ENCODE assay signal across 14 cellular contexts in genomic region chr17:3596804-3597464, GRCh38. TPM values are rescaled to one million over a fixed set of nuclear protein-coding genes. Genes with fewer than 3 reads are reported as not detected.
DNase-seq lines count a peak whose midpoint lies in the region; ATAC-seq and TF ChIP-seq lines count a peak whose summit lies in the region.
"Had no signal": no experiment of that assay in that cellular context is flagged by ENCODE, and none has a peak within 500 bp of the region (broad histone marks: within the 10 kb centered on the region; RNA-seq: fewer than 3 reads in every experiment).

No MANE protein-coding gene starts in this region.

- H3K27me3 Mint-ChIP-seq in WTC11 (ENCODE audit: low read depth) = no peaks in the 10 kb centered on the region
- H3K27me3 Mint-ChIP-seq: B cell; CD4-positive, alpha-beta T cell had no signal

- H3K9ac ChIP-seq in mesenchymal stem cell (ENCODE audit: low read length) (no peak overlapping the region), trophoblast cell (ENCODE audit: low read length) (no peak overlapping the region)

- H4K8ac ChIP-seq in mesenchymal stem cell (ENCODE audit: low read length) (no peak overlapping the region), trophoblast cell (ENCODE audit: low read depth, low read length) (no peak overlapping the region)

- H3K27ac ChIP-seq in mesenchymal stem cell (ENCODE audit: low read length, poor library complexity, severe bottlenecking) (no peak overlapping the region), tibial artery (peak overlapping the region in 1 of 2 donors; percentile 43), uterus (no peak overlapping the region), trophoblast cell (ENCODE audit: low read depth, low read length) (no peak overlapping the region)

- H4K91ac ChIP-seq in mesenchymal stem cell (ENCODE audit: low read length) (no peak overlapping the region), trophoblast cell (ENCODE audit: low read depth, low read length) (no peak overlapping the region)

- H3K4me3 Mint-ChIP-seq in WTC11 = no peak overlapping the region
- H3K4me3 Mint-ChIP-seq: B cell; CD4-positive, alpha-beta T cell had no signal

- intact Hi-C loops in left cardiac atrium (cut with DNase I) = no loop called here
- intact Hi-C loops in left ventricle myocardium superior (cut with micrococcal nuclease) = no loop called here
- intact Hi-C loops in tibial artery (cut with DNase I; ENCODE audit: low total_unique reads) = no loop called here
- intact Hi-C loops in uterus (cut with DNase I; ENCODE audit: low total_unique reads) = no loop called here

- H3K4me3 ChIP-seq in mesenchymal stem cell (ENCODE audit: insufficient read depth in 1 of 2, low read depth in 1 of 2, low read length in 2 of 2) = no peak overlapping the region
- peak overlapping the region; percentile 29 to 36 for H3K4me3 ChIP-seq in tibial artery
- no peak overlapping the region for H3K4me3 ChIP-seq in uterus
- no peak overlapping the region for H3K4me3 ChIP-seq in trophoblast cell (ENCODE audit: low read depth, low read length)
- H3K4me3 ChIP-seq: HAP-1 had no signal

- no peak overlapping the region; the same call in 1 of the 2 replicates for H3K27ac Mint-ChIP-seq in WTC11
- H3K27ac Mint-ChIP-seq: B cell; CD4-positive, alpha-beta T cell had no signal

- H2BK5ac ChIP-seq in mesenchymal stem cell (ENCODE audit: low read depth, low read length, poor library complexity, severe bottlenecking) (no peak overlapping the region), trophoblast cell (ENCODE audit: low read depth, low read length, poor library complexity) (no peak overlapping the region)

- no peak overlapping the region for H2BK120ac ChIP-seq in mesenchymal stem cell (ENCODE audit: low read depth, low read length)
- no peak overlapping the region for H2BK120ac ChIP-seq in trophoblast cell (ENCODE audit: insufficient read depth, low read length, poor library complexity)

- H3K36me3 ChIP-seq in mesenchymal stem cell (ENCODE audit: control insufficient read depth in 1 of 2, insufficient read depth in 2 of 2, low read depth in 1 of 2, low read length in 2 of 2) = peaks cover 4 to 5% of the 10 kb centered on the region in 2 experiments
- peaks cover 0 to 15% (median 3%) of the 10 kb centered on the region in 3 donors for H3K36me3 ChIP-seq in tibial artery
- H3K36me3 ChIP-seq in uterus = no peaks in the 10 kb centered on the region
- H3K36me3 ChIP-seq in trophoblast cell (ENCODE audit: control insufficient read depth in 1 of 2, insufficient read depth in 2 of 2, low read length in 2 of 2) = peaks cover 0 to 2% of the 10 kb centered on the region in 2 experiments
- H3K36me3 ChIP-seq: HAP-1 had no signal

- ATAC-seq in left cardiac atrium = no peak
- no peak for ATAC-seq in left ventricle myocardium superior
- ATAC-seq in WTC11 = peak; percentile 60

- H3K4me1 ChIP-seq in mesenchymal stem cell (ENCODE audit: control insufficient read depth, insufficient read depth, low read depth, low read length) (peaks cover 30% of the 10 kb centered on the region), tibial artery (no peaks in the 10 kb centered on the region), uterus (no peaks in the 10 kb centered on the region), trophoblast cell (ENCODE audit: control insufficient read depth in 1 of 2, insufficient read depth in 2 of 2, low read length in 2 of 2) (peaks cover 0 to 2% of the 10 kb centered on the region in 2 experiments)
- H3K4me1 ChIP-seq: HAP-1 had no signal

- H3K14ac ChIP-seq in mesenchymal stem cell (ENCODE audit: low read length in 2 of 2) (no peak overlapping the region), trophoblast cell (ENCODE audit: low read length) (no peak overlapping the region)

- CTCF ChIA-PET in WTC11 (lab: Charles Lee) = interaction anchor here (1.0 to 1.4 kb wide), 3 partner anchors 46 to 61 kb away, joined by 3 to 7 read pairs (median 3); no protein-coding TSS in a partner anchor

- H3K79me1 ChIP-seq in mesenchymal stem cell (replicated peaks; ENCODE audit: low read length, poor library complexity, severe bottlenecking) (no peaks in the 10 kb centered on the region), trophoblast cell (ENCODE audit: low read length) (no peaks in the 10 kb centered on the region)

- no peaks in the 10 kb centered on the region for H3K79me2 ChIP-seq in trophoblast cell (ENCODE audit: control insufficient read depth, insufficient read depth, low read length, poor library complexity)

- H2AFZ ChIP-seq in mesenchymal stem cell (ENCODE audit: low read depth, low read length) (no peak overlapping the region), trophoblast cell (ENCODE audit: insufficient read depth, low read length, poor library complexity) (no peak overlapping the region)

- no peaks in the 10 kb centered on the region for H3K4me1 Mint-ChIP-seq in WTC11
- H3K4me1 Mint-ChIP-seq: B cell had no signal

- POLR2A ChIA-PET in WTC11 (lab: Charles Lee) = no interaction called here

- no peaks in the 10 kb centered on the region for H3K9me3 ChIP-seq in mesenchymal stem cell (ENCODE audit: control insufficient read depth, low read length)
- H3K9me3 ChIP-seq in tibial artery = no peaks in the 10 kb centered on the region
- no peaks in the 10 kb centered on the region for H3K9me3 ChIP-seq in uterus
- no peaks in the 10 kb centered on the region for H3K9me3 ChIP-seq in trophoblast cell (ENCODE audit: insufficient read depth, low read depth, low read length)
- H3K9me3 ChIP-seq: HAP-1 had no signal

- H3K23ac ChIP-seq in mesenchymal stem cell (ENCODE audit: low read length in 2 of 2) = no peak overlapping the region
- no peak overlapping the region for H3K23ac ChIP-seq in trophoblast cell (ENCODE audit: low read length)

- H2BK12ac ChIP-seq in mesenchymal stem cell (ENCODE audit: low read length in 2 of 2) = no peak overlapping the region
- no peak overlapping the region for H2BK12ac ChIP-seq in trophoblast cell (ENCODE audit: low read length)

- H4K12ac ChIP-seq in trophoblast cell (ENCODE audit: low read depth, low read length) = no peak overlapping the region

- H2AK5ac ChIP-seq in mesenchymal stem cell (ENCODE audit: low read length, severe bottlenecking) = peak overlapping the region; percentile 46
- no peak overlapping the region for H2AK5ac ChIP-seq in trophoblast cell (ENCODE audit: low read length)

- no peaks in the 10 kb centered on the region for H3K9me3 Mint-ChIP-seq in WTC11
- H3K9me3 Mint-ChIP-seq: CD4-positive, alpha-beta T cell had no signal

- TF ChIP-seq POLR2A in uterus (IDR thresholded peaks at IDR 0.05) = no peak

- TF ChIP-seq CTCF in WTC11 (IDR thresholded peaks at IDR 0.05) (no peak), tibial artery (IDR thresholded peaks at IDR 0.05) (no peak), uterus (IDR thresholded peaks at IDR 0.05) (no peak)

- no peaks in the 10 kb centered on the region for H3K27me3 ChIP-seq in mesenchymal stem cell (ENCODE audit: control insufficient read depth in 1 of 2, insufficient read depth in 1 of 2, low read length in 2 of 2)
- H3K27me3 ChIP-seq in tibial artery = no peaks in the 10 kb centered on the region
- H3K27me3 ChIP-seq in uterus = no peaks in the 10 kb centered on the region
- no peaks in the 10 kb centered on the region for H3K27me3 ChIP-seq in trophoblast cell (ENCODE audit: insufficient read depth, low read length)

- no peak overlapping the region for H3K18ac ChIP-seq in mesenchymal stem cell (ENCODE audit: low read depth in 1 of 2, low read length in 2 of 2)
- no peak overlapping the region for H3K18ac ChIP-seq in trophoblast cell (ENCODE audit: low read length)

- DNase-seq in left cardiac atrium = peak; percentile 15
- DNase-seq in left ventricle myocardium superior = no peak
- DNase-seq in WTC11 (ENCODE audit: low spot score) = no peak
- no peak for DNase-seq in mesenchymal stem cell
- no peak for DNase-seq in tibial artery
- no peak for DNase-seq in uterus
- no peak for DNase-seq in MV-4-11 (lab: John Stamatoyannopoulos, UW)
- DNase-seq in trophoblast cell = no peak
- DNase-seq: C1 segment of cervical spinal cord; Calu3; CD4-positive, alpha-beta T cell; DMS 273 treated with DMSO at 0.1 percent for 48 hours had no signal

- 92% methylated on average over 27 of the region's 27 CpGs for WGBS in mesenchymal stem cell
- WGBS in trophoblast cell (ENCODE audit: extremely low coverage, insufficient coverage, insufficient read length) = no CpG with 5 or more reads among the region's 27 CpGs

- no peaks in the 10 kb centered on the region for H3K36me3 Mint-ChIP-seq in WTC11

- H3K4ac ChIP-seq in mesenchymal stem cell (ENCODE audit: low read depth in 1 of 2, low read length in 2 of 2) = no peak overlapping the region
- no peak overlapping the region for H3K4ac ChIP-seq in trophoblast cell (ENCODE audit: low read depth, low read length)

- no peak overlapping the region for H2BK15ac ChIP-seq in mesenchymal stem cell (ENCODE audit: low read depth, poor library complexity, severe bottlenecking)

- H3K4me2 ChIP-seq in mesenchymal stem cell (ENCODE audit: low read length, poor library complexity, severe bottlenecking) (no peak overlapping the region), trophoblast cell (ENCODE audit: low read length) (no peak overlapping the region)

TF ChIP-seq in WTC11, 78 proteins besides CTCF, POLR2A, EP300 and RAD21 (continues in another document):
- TF ChIP-seq ZBTB21 (CRISPR knock-in tag; IDR thresholded peaks at IDR 0.05; ENCODE audit: borderline replicate concordance) = no peak
- TF ChIP-seq ZNF671 (CRISPR knock-in tag; IDR thresholded peaks at IDR 0.05) = no peak

RNA-seq across cellular contexts. Expression of gene TRPV1, which starts 12.3 kb away (rescaled TPM):
- total RNA-seq in left cardiac atrium (1 to 10 TPM; 3.3 to 3.4 TPM), left ventricle myocardium superior (3.5 TPM), WTC11 (2021) (4.4 to 6.1 TPM (median 4.7 TPM) in 3 replicates), uterus (10 to 100 TPM in 1 of 4 donors, 1 to 10 TPM in 3; 4.7 to 12.1 (median 8.5) TPM)
- 0.48 TPM for polyA plus RNA-seq in mesenchymal stem cell (2013, experiment 1 of 2)
- polyA plus RNA-seq in mesenchymal stem cell (2013, experiment 2 of 2) = 0.51 TPM
- polyA plus RNA-seq in trophoblast cell (2013) = 0.89 and 1.2 TPM in 2 replicates

RNA-seq across cellular contexts. Expression of gene SHPK, which starts 39.1 kb away (rescaled TPM):
- 1 to 10 TPM; 4.6 to 6.1 TPM for total RNA-seq in left cardiac atrium
- total RNA-seq in left ventricle myocardium superior = 5.1 TPM
- 29.0 to 29.3 TPM (median 29.2 TPM) in 3 replicates for total RNA-seq in WTC11 (2021)
- 7.4 TPM for polyA plus RNA-seq in mesenchymal stem cell (2013, experiment 1 of 2)
- polyA plus RNA-seq in mesenchymal stem cell (2013, experiment 2 of 2) = 7.5 TPM
- total RNA-seq in uterus = 10 to 100 TPM in 2 of 4 donors, 1 to 10 TPM in 1, under 1 TPM in 1; 0.26 to 24.4 (median 8.3) TPM
- polyA plus RNA-seq in trophoblast cell (2013) = 6.7 and 6.9 TPM in 2 replicates

RNA-seq across cellular contexts. Expression of gene TRPV3, which starts 39.3 kb away (rescaled TPM):
- total RNA-seq in left cardiac atrium = 1 to 10 TPM; 1.2 to 2.1 TPM
- total RNA-seq in left ventricle myocardium superior = 1.3 TPM
- 0.35 to 0.82 TPM (median 0.53 TPM) in 3 replicates for total RNA-seq in WTC11 (2021)
- polyA plus RNA-seq in mesenchymal stem cell (2013, experiment 1 of 2) = 0.22 TPM
- 0.21 TPM for polyA plus RNA-seq in mesenchymal stem cell (2013, experiment 2 of 2)
- total RNA-seq in uterus = 1 to 10 TPM in 1 of 4 donors, under 1 TPM in 1, not detected in 2; 0.88 to 1.5 TPM
- 0.29 and 0.57 TPM in 2 replicates for polyA plus RNA-seq in trophoblast cell (2013)

RNA-seq across cellular contexts. Expression of gene CTNS, which starts 39.6 kb away (rescaled TPM):
- total RNA-seq in left cardiac atrium (1 to 10 TPM; 8.3 to 9.6 TPM), left ventricle myocardium superior (7.1 TPM), WTC11 (2021) (10.7 to 11.9 TPM (median 11.8 TPM) in 3 replicates), uterus (10 to 100 TPM; 10.8 to 17.8 (median 13.8) TPM)
- polyA plus RNA-seq in mesenchymal stem cell (2013, experiment 1 of 2) = 28.5 TPM
- polyA plus RNA-seq in mesenchymal stem cell (2013, experiment 2 of 2) = 28.1 TPM
- polyA plus RNA-seq in trophoblast cell (2013) = 13.4 and 14.2 TPM in 2 replicates

Comparison
In these comparisons a context has a peak if more than half of its experiments do, and no peak if none do; other contexts are left out.
1. H3K4me3 ChIP-seq: peak in tibial artery (2 of 2); none in mesenchymal stem cell (0 of 2), uterus (0 of 2) and trophoblast cell (single experiment).